In genomic region chr4:174255374-174255773, GRCh38 we compare ENCODE assay signal across 24 cellular contexts.
"Had no signal": no experiment of that assay in that cellular context is flagged by ENCODE, and none has a peak within 500 bp of the region (broad histone marks: within the 10 kb centered on the region; RNA-seq: fewer than 3 reads in every experiment).

No MANE protein-coding gene starts in this region.

- H3K27me3 ChIP-seq: SJSA1 had no signal

- H3K27ac ChIP-seq: RWPE1, SJSA1 had no signal

- H3K9me3 Mint-ChIP-seq: activated CD4-positive, alpha-beta T cell treated with anti-CD3 and anti-CD28 coated beads, Interleukin-2, amount 10 ng/mL, durations not matched to agents 24 days and 14 days; activated naive CD4-positive, alpha-beta T cell treated with anti-CD3 and anti-CD28 coated beads, Interleukin-2, amount 50 U/mL, for 24 hours; activated T-cell treated with anti-CD3 and anti-CD28 coated beads, Interleukin-2, amount 50 U/mL, for 24 hours; activated T-helper 1 cell treated with anti-CD3 and anti-CD28 coated beads, Interleukin-12 subunit alpha, Interleukin-12 subunit beta, Interleukin-2, Interleukin-4 antibody, amounts not matched to agents 30 ng/mL and 10 ng/mL and 1 ng/mL, durations not matched to agents 14 hours and 24 hours and 36 hours; brain; central memory CD8-positive, alpha-beta T cell; T-helper 1 cell treated with Interleukin-12 subunit alpha and Interleukin-12 subunit beta and Interleukin-4 antibody, amounts not matched to agents 30 μg/mL and 1 μg/mL, for 36 hours; WTC11 had no signal

- DNase-seq: activated CD4-positive, alpha-beta T cell treated with anti-CD3 and anti-CD28 coated beads for 1 hour; activated CD4-positive, alpha-beta T cell treated with anti-CD3 and anti-CD28 coated beads, Interleukin-2, amount 10 ng/mL, durations not matched to agents 24 days and 14 days; activated CD4-positive, alpha-beta T cell treated with anti-CD3 and anti-CD28 coated beads, Interleukin-2, amount 50 U/mL, for 48 hours; activated CD8-positive, alpha-beta memory T cell treated with anti-CD3 and anti-CD28 coated beads, Interleukin-2, amount 10 ng/mL, durations not matched to agents 7 days and 5 days; activated effector memory CD4-positive, alpha-beta T cell treated with Interleukin-2 at 50 U/mL for 16 hours; activated naive CD4-positive, alpha-beta T cell; activated T-cell treated with anti-CD3 and anti-CD28 coated beads, Interleukin-2, amount 50 U/mL, for 24 hours; KG1; NCI-H1092; NCI-H1417; NCI-H2029 treated with DMSO at 0.1 percent for 48 hours; NCI-H345; NCI-H510A; NK-92 treated with Interleukin-12 subunit alpha and Interleukin-12 subunit beta, amount 100 ng/mL, for 24 hours; Right ventricle myocardium superior had no signal

- H3K4me3 Mint-ChIP-seq: activated CD4-positive, alpha-beta T cell treated with anti-CD3 and anti-CD28 coated beads, Interleukin-2, amount 10 ng/mL, durations not matched to agents 24 days and 14 days; activated CD8-positive, alpha-beta memory T cell treated with anti-CD3 and anti-CD28 coated beads, Interleukin-2, amount 10 ng/mL, durations not matched to agents 7 days and 5 days; activated naive CD4-positive, alpha-beta T cell treated with anti-CD3 and anti-CD28 coated beads, Interleukin-2, amount 50 U/mL, for 24 hours; activated T-cell treated with anti-CD3 and anti-CD28 coated beads, Interleukin-2, amount 50 U/mL, for 24 hours; activated T-helper 1 cell treated with anti-CD3 and anti-CD28 coated beads, Interleukin-12 subunit alpha, Interleukin-12 subunit beta, Interleukin-2, Interleukin-4 antibody, amounts not matched to agents 30 ng/mL and 10 ng/mL and 1 ng/mL, durations not matched to agents 14 hours and 24 hours and 36 hours; brain; central memory CD8-positive, alpha-beta T cell; T-helper 1 cell treated with Interleukin-12 subunit alpha and Interleukin-12 subunit beta and Interleukin-4 antibody, amounts not matched to agents 30 μg/mL and 1 μg/mL, for 36 hours; WTC11 had no signal

- FAIRE-seq: astrocyte had no signal

- H3K36me3 Mint-ChIP-seq: brain, WTC11 had no signal

- H3K4me1 Mint-ChIP-seq: activated CD8-positive, alpha-beta memory T cell treated with anti-CD3 and anti-CD28 coated beads, Interleukin-2, amount 10 ng/mL, durations not matched to agents 7 days and 5 days; WTC11 had no signal

- H3K4me3 ChIP-seq: SJSA1 had no signal

- H3K9me3 ChIP-seq: SJSA1 had no signal

- H3K27ac Mint-ChIP-seq: activated CD4-positive, alpha-beta T cell treated with anti-CD3 and anti-CD28 coated beads, Interleukin-2, amount 10 ng/mL, durations not matched to agents 24 days and 14 days; activated CD8-positive, alpha-beta memory T cell treated with anti-CD3 and anti-CD28 coated beads, Interleukin-2, amount 10 ng/mL, durations not matched to agents 7 days and 5 days; activated naive CD4-positive, alpha-beta T cell treated with anti-CD3 and anti-CD28 coated beads, Interleukin-2, amount 50 U/mL, for 24 hours; activated T-cell treated with anti-CD3 and anti-CD28 coated beads, Interleukin-2, amount 50 U/mL, for 24 hours; activated T-helper 1 cell treated with anti-CD3 and anti-CD28 coated beads, Interleukin-12 subunit alpha, Interleukin-12 subunit beta, Interleukin-2, Interleukin-4 antibody, amounts not matched to agents 30 ng/mL and 10 ng/mL and 1 ng/mL, durations not matched to agents 14 hours and 24 hours and 36 hours; T-helper 1 cell treated with Interleukin-12 subunit alpha and Interleukin-12 subunit beta and Interleukin-4 antibody, amounts not matched to agents 30 μg/mL and 1 μg/mL, for 36 hours; WTC11 had no signal

- H3K36me3 ChIP-seq: SJSA1 had no signal

- H3K27me3 Mint-ChIP-seq: activated CD4-positive, alpha-beta T cell treated with anti-CD3 and anti-CD28 coated beads, Interleukin-2, amount 10 ng/mL, durations not matched to agents 24 days and 14 days; activated CD8-positive, alpha-beta memory T cell treated with anti-CD3 and anti-CD28 coated beads, Interleukin-2, amount 10 ng/mL, durations not matched to agents 7 days and 5 days; activated naive CD4-positive, alpha-beta T cell treated with anti-CD3 and anti-CD28 coated beads, Interleukin-2, amount 50 U/mL, for 24 hours; activated T-cell treated with anti-CD3 and anti-CD28 coated beads, Interleukin-2, amount 50 U/mL, for 24 hours; brain; central memory CD8-positive, alpha-beta T cell had no signal
